In the genomic region with DNA sequence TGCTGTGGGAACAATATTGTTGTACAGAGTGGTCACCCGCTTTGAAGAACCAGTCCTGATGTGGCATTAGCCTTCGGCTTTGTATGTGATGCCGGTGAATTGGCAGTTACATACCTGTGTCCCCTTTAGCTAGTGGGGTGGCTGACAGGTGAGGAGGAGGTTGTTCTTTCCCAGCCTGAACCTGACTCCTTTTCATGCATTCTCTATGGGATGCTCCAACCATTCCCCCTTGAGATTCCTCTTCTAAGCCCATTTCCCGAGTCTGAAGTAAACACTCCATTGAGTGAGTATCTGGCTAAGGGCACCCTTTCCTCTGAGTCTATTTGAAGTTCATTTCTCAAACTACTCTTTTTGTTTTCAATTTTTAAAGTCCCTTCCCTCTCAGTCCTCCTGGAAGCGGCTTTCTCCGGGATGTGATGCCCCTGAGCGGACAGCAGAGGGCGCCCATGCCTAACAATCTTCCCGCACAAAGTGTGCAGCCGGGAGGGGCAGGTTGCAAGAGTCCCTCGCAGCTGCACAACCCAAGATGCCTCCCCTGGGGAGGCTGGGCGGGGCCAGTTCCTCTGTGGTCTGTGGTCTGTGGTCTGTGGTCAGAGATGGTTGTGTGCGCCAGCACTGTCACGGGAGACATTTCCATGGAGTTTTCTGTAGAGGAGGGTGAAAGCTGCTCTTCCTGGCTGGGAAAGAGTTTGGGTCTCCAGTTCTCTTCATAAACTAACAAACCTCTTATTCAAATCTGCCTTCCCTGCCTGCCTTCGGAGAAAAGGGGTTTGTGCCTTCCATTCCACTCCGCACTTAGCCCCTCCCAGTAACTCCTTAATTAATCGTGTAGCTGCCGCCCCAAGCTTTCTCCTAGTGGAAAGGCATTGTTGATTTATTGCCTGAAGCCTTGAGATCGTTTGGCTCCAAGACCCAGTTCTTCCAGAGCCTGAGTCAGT, we compare ENCODE assay signal across 8 cellular contexts.
DNase-seq lines count a peak whose midpoint lies in the region; ATAC-seq lines count a peak whose summit lies in the region.

No MANE protein-coding gene starts in this region.

- ATAC-seq in GM18909 (IDR thresholded peaks at IDR 0.05; ENCODE audit: poor library complexity, unreplicated experiment) (peak; percentile 99), HG03159 (IDR thresholded peaks at IDR 0.05; ENCODE audit: unreplicated experiment) (peak; percentile 98)

- DNase-seq in AML-193 (lab: John Stamatoyannopoulos, UW) (peak; percentile 83 to 86), NCI-H2196 treated with DMSO at 0.1 percent for 48 hours (lab: John Stamatoyannopoulos, UW; ENCODE audit: unreplicated experiment) (peak; percentile 74), caudate nucleus (lab: John Stamatoyannopoulos, UW) (peak in 58 of 61 donors; percentile 10 to 83 (median 56)), kidney tubule cell (ENCODE audit: low spot score) (peak; percentile 93)
- peak; percentile 56 to 68 (median 66) for DNase-seq in activated CD4-positive, CD25-positive, alpha-beta regulatory T cell (lab: John Stamatoyannopoulos, UW)
- peak; percentile 86 to 87 for DNase-seq in stimulated activated CD4-positive, alpha-beta T cell treated with anti-CD3 and anti-CD28 coated beads, Interleukin-2, amount 100 ng/mL, for 24 hours

- H3K27ac ChIP-seq in caudate nucleus (ENCODE audit: low read depth, low read length) = no peak overlapping the region
